Comparison of ENCODE assay signal across 22 cellular contexts in the genomic region with DNA sequence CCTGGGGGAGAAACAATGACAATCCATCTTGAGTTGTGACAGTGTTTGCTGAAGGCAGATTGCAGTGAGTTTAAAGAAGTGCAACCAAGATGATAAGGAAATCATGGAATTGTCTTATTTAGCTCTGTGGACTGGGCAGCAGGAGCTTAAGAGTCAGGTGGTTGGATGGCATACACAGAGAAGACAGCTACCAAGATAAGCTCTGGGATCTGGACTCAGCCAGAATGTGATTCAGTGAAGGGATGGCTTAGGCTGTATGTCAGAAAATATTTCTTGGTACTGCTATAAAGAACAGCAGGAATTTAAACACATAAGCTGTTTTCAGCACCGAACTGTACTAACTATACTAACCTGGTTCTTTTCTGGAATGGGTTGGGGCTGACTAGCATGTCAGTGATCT.
"Had no signal": no experiment of that assay in that cellular context is flagged by ENCODE, and none has a peak within 500 bp of the region (broad histone marks: within the 10 kb centered on the region; RNA-seq: fewer than 3 reads in every experiment).

No MANE protein-coding gene starts in this region.

- H3K36me3 Mint-ChIP-seq: brain had no signal

- H3K9me3 Mint-ChIP-seq: activated CD8-positive, alpha-beta T cell treated with anti-CD3 and anti-CD28 coated beads for 36 hours; activated naive CD4-positive, alpha-beta T cell treated with anti-CD3 and anti-CD28 coated beads, Interleukin-2, amount 50 U/mL, for 24 hours; activated naive CD8-positive, alpha-beta T cell treated with anti-CD3 and anti-CD28 coated beads, Interleukin-2, amount 50 U/mL, for 24 hours; brain; T-helper 1 cell treated with Interleukin-12 subunit alpha and Interleukin-12 subunit beta and Interleukin-4 antibody, amounts not matched to agents 30 μg/mL and 1 μg/mL, for 36 hours had no signal

- H3K4me3 Mint-ChIP-seq: activated CD8-positive, alpha-beta T cell treated with anti-CD3 and anti-CD28 coated beads for 36 hours; activated naive CD4-positive, alpha-beta T cell treated with anti-CD3 and anti-CD28 coated beads, Interleukin-2, amount 50 U/mL, for 24 hours; activated naive CD8-positive, alpha-beta T cell treated with anti-CD3 and anti-CD28 coated beads, Interleukin-2, amount 50 U/mL, for 24 hours; brain; T-helper 1 cell treated with Interleukin-12 subunit alpha and Interleukin-12 subunit beta and Interleukin-4 antibody, amounts not matched to agents 30 μg/mL and 1 μg/mL, for 36 hours had no signal

- H3K27ac Mint-ChIP-seq: activated CD8-positive, alpha-beta T cell treated with anti-CD3 and anti-CD28 coated beads for 36 hours; activated naive CD4-positive, alpha-beta T cell treated with anti-CD3 and anti-CD28 coated beads, Interleukin-2, amount 50 U/mL, for 24 hours; activated naive CD8-positive, alpha-beta T cell treated with anti-CD3 and anti-CD28 coated beads, Interleukin-2, amount 50 U/mL, for 24 hours; T-helper 1 cell treated with Interleukin-12 subunit alpha and Interleukin-12 subunit beta and Interleukin-4 antibody, amounts not matched to agents 30 μg/mL and 1 μg/mL, for 36 hours had no signal

- H3K27me3 Mint-ChIP-seq: activated CD8-positive, alpha-beta T cell treated with anti-CD3 and anti-CD28 coated beads for 36 hours; activated naive CD4-positive, alpha-beta T cell treated with anti-CD3 and anti-CD28 coated beads, Interleukin-2, amount 50 U/mL, for 24 hours; activated naive CD8-positive, alpha-beta T cell treated with anti-CD3 and anti-CD28 coated beads, Interleukin-2, amount 50 U/mL, for 24 hours; brain had no signal

- H3K4me1 ChIP-seq: SJSA1 had no signal

- H3K36me3 ChIP-seq: SJSA1 had no signal

- ATAC-seq: activated CD4-positive, CD25-positive, alpha-beta regulatory T cell treated with anti-CD3 and anti-CD28 coated beads, Interleukin-2, amount 50 U/mL, for 24 hours; activated CD8-positive, alpha-beta T cell treated with anti-CD3 and anti-CD28 coated beads for 36 hours; activated naive CD8-positive, alpha-beta T cell treated with anti-CD3 and anti-CD28 coated beads, Interleukin-2, amount 50 U/mL, for 24 hours; SK-N-SH treated with all-trans-retinoic acid at 6 μM for 48 hours had no signal

- H3K4me3 ChIP-seq: SJSA1 had no signal

- H3K27ac ChIP-seq: KMS-11, SJSA1 had no signal

- H3K27me3 ChIP-seq: SJSA1 had no signal

- DNase-seq: activated CD4-positive, alpha-beta T cell treated with anti-CD3 and anti-CD28 coated beads for 4 hours; activated CD8-positive, alpha-beta memory T cell treated with anti-CD3 and anti-CD28 coated beads, Interleukin-2, amount 50 U/mL, for 48 hours; activated CD8-positive, alpha-beta T cell treated with anti-CD3 and anti-CD28 coated beads for 36 hours; activated naive CD8-positive, alpha-beta T cell treated with anti-CD3 and anti-CD28 coated beads, Interleukin-2, amount 50 U/mL, for 24 hours; activated T-cell treated with anti-CD3 and anti-CD28 coated beads, Interleukin-2, amount 50 U/mL, for 1 hour; amygdala; NCI-H1092; NCI-H1417; NCI-H1930; NCI-H2171; NCI-H345; NCI-H510A; NCI-H526 treated with DMSO at 0.1 percent for 48 hours; NCI-H82; SHP77 had no signal

- H3K9me3 ChIP-seq: SJSA1 had no signal
